ENCODE assay signal across 1 cellular context in the genomic region with DNA sequence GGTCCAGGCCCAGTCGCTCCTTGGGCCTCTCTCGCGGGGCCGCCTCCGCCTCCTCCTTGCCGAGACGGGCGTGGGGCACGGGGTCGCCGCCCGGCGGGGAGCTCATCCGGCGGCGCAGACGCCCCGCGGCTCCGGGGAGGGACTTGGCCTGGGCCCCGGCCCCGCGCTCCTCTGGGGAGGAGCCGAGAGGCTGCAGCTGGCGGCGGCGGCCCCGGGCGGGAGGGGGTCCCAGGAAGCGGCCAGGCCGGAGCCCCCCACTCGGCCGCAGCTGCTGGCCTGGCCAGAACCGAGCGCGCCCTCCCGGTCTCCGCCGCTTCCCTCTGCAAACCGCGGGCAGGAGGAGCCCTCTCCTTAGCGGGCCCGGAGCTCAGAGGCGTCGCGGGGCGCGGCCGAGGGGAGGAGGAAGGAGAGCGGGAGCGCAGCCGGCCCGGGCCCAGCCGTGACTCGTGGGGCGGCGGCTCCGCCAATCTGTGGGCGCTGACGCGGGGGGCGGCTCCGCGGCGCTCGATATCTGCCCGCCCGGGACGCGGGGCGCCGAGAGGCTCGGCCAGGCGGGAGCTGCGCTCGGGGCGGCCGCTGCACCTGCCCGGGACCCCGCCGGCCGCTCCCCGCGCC.
TF ChIP-seq lines count a peak whose summit lies in the region.

A gene (plus strand): TSS at position 537 of the 615 bp plus-strand sequence. CDS start 629 bp downstream, outside the sequence.

TF ChIP-seq in WTC11, 78 proteins besides CTCF, POLR2A, EP300 and RAD21 (continued from another document and continues in another):
- TF ChIP-seq, protein P1, sequence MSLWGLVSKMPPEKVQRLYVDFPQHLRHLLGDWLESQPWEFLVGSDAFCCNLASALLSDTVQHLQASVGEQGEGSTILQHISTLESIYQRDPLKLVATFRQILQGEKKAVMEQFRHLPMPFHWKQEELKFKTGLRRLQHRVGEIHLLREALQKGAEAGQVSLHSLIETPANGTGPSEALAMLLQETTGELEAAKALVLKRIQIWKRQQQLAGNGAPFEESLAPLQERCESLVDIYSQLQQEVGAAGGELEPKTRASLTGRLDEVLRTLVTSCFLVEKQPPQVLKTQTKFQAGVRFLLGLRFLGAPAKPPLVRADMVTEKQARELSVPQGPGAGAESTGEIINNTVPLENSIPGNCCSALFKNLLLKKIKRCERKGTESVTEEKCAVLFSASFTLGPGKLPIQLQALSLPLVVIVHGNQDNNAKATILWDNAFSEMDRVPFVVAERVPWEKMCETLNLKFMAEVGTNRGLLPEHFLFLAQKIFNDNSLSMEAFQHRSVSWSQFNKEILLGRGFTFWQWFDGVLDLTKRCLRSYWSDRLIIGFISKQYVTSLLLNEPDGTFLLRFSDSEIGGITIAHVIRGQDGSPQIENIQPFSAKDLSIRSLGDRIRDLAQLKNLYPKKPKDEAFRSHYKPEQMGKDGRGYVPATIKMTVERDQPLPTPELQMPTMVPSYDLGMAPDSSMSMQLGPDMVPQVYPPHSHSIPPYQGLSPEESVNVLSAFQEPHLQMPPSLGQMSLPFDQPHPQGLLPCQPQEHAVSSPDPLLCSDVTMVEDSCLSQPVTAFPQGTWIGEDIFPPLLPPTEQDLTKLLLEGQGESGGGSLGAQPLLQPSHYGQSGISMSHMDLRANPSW (CRISPR knock-in tag; conservative IDR thresholded peaks at IDR 0.05; ENCODE audit: low read depth), result no peak
- TF ChIP-seq ZBTB21 (CRISPR knock-in tag; IDR thresholded peaks at IDR 0.05; ENCODE audit: borderline replicate concordance) (no peak), NR1H2 (CRISPR knock-in tag; IDR thresholded peaks at IDR 0.05) (no peak), IRF2 (CRISPR knock-in tag; IDR thresholded peaks at IDR 0.05; ENCODE audit: borderline replicate concordance, low read depth) (no peak), ATF1 (CRISPR knock-in tag; IDR thresholded peaks at IDR 0.05) (no peak), ZNF219 (CRISPR knock-in tag; IDR thresholded peaks at IDR 0.05; ENCODE audit: borderline replicate concordance) (no peak; the same call in 1 of the 2 replicates), CREB1 (CRISPR knock-in tag; IDR thresholded peaks at IDR 0.05) (no peak), KAT7 (CRISPR knock-in tag; IDR thresholded peaks at IDR 0.05; ENCODE audit: borderline replicate concordance) (peak; percentile 66; the same call in 1 of the 2 replicates), ZNF423 (CRISPR knock-in tag; IDR thresholded peaks at IDR 0.05) (peak; percentile 35; the same call in 1 of the 2 replicates), TEAD1 (CRISPR knock-in tag; IDR thresholded peaks at IDR 0.05) (0 out of 2 replicates have a peak, but pooled peaks have one; percentile 44), CBFB (CRISPR knock-in tag; IDR thresholded peaks at IDR 0.05; ENCODE audit: low read depth) (no peak), NR2C2 (CRISPR knock-in tag; IDR thresholded peaks at IDR 0.05) (no peak), NFE2L1 (CRISPR knock-in tag; IDR thresholded peaks at IDR 0.05) (no peak), GABPB1 (CRISPR knock-in tag; IDR thresholded peaks at IDR 0.05) (no peak), PRRX2 (CRISPR knock-in tag; IDR thresholded peaks at IDR 0.05) (no peak), NR3C1 (CRISPR knock-in tag; conservative IDR thresholded peaks at IDR 0.05; ENCODE audit: low read depth) (no peak), EMX1 (CRISPR knock-in tag; IDR thresholded peaks at IDR 0.05) (no peak), ZNF232 (CRISPR knock-in tag; IDR thresholded peaks at IDR 0.05) (no peak)
- TF ChIP-seq, protein P2, sequence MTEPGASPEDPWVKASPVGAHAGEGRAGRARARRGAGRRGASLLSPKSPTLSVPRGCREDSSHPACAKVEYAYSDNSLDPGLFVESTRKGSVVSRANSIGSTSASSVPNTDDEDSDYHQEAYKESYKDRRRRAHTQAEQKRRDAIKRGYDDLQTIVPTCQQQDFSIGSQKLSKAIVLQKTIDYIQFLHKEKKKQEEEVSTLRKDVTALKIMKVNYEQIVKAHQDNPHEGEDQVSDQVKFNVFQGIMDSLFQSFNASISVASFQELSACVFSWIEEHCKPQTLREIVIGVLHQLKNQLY (CRISPR knock-in tag; IDR thresholded peaks at IDR 0.05), result no peak
- TF ChIP-seq, protein P3, sequence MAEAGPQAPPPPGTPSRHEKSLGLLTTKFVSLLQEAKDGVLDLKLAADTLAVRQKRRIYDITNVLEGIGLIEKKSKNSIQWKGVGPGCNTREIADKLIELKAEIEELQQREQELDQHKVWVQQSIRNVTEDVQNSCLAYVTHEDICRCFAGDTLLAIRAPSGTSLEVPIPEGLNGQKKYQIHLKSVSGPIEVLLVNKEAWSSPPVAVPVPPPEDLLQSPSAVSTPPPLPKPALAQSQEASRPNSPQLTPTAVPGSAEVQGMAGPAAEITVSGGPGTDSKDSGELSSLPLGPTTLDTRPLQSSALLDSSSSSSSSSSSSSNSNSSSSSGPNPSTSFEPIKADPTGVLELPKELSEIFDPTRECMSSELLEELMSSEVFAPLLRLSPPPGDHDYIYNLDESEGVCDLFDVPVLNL (CRISPR knock-in tag; IDR thresholded peaks at IDR 0.05; ENCODE audit: borderline replicate concordance, low read depth), result no peak
- TF ChIP-seq, protein P4, sequence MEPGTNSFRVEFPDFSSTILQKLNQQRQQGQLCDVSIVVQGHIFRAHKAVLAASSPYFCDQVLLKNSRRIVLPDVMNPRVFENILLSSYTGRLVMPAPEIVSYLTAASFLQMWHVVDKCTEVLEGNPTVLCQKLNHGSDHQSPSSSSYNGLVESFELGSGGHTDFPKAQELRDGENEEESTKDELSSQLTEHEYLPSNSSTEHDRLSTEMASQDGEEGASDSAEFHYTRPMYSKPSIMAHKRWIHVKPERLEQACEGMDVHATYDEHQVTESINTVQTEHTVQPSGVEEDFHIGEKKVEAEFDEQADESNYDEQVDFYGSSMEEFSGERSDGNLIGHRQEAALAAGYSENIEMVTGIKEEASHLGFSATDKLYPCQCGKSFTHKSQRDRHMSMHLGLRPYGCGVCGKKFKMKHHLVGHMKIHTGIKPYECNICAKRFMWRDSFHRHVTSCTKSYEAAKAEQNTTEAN (CRISPR knock-in tag; IDR thresholded peaks at IDR 0.05), result 0 out of 2 replicates have a peak, but pooled peaks have one; percentile 24
- TF ChIP-seq, protein P5, sequence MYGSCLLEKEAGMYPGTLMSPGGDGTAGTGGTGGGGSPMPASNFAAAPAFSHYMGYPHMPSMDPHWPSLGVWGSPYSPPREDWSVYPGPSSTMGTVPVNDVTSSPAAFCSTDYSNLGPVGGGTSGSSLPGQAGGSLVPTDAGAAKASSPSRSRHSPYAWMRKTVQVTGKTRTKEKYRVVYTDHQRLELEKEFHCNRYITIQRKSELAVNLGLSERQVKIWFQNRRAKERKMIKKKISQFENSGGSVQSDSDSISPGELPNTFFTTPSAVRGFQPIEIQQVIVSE (CRISPR knock-in tag; IDR thresholded peaks at IDR 0.05; ENCODE audit: borderline replicate concordance), result no peak
- TF ChIP-seq, protein P6, sequence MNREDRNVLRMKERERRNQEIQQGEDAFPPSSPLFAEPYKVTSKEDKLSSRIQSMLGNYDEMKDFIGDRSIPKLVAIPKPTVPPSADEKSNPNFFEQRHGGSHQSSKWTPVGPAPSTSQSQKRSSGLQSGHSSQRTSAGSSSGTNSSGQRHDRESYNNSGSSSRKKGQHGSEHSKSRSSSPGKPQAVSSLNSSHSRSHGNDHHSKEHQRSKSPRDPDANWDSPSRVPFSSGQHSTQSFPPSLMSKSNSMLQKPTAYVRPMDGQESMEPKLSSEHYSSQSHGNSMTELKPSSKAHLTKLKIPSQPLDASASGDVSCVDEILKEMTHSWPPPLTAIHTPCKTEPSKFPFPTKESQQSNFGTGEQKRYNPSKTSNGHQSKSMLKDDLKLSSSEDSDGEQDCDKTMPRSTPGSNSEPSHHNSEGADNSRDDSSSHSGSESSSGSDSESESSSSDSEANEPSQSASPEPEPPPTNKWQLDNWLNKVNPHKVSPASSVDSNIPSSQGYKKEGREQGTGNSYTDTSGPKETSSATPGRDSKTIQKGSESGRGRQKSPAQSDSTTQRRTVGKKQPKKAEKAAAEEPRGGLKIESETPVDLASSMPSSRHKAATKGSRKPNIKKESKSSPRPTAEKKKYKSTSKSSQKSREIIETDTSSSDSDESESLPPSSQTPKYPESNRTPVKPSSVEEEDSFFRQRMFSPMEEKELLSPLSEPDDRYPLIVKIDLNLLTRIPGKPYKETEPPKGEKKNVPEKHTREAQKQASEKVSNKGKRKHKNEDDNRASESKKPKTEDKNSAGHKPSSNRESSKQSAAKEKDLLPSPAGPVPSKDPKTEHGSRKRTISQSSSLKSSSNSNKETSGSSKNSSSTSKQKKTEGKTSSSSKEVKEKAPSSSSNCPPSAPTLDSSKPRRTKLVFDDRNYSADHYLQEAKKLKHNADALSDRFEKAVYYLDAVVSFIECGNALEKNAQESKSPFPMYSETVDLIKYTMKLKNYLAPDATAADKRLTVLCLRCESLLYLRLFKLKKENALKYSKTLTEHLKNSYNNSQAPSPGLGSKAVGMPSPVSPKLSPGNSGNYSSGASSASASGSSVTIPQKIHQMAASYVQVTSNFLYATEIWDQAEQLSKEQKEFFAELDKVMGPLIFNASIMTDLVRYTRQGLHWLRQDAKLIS (CRISPR knock-in tag; IDR thresholded peaks at IDR 0.05; ENCODE audit: borderline replicate concordance), result no peak
- TF ChIP-seq, protein P7, sequence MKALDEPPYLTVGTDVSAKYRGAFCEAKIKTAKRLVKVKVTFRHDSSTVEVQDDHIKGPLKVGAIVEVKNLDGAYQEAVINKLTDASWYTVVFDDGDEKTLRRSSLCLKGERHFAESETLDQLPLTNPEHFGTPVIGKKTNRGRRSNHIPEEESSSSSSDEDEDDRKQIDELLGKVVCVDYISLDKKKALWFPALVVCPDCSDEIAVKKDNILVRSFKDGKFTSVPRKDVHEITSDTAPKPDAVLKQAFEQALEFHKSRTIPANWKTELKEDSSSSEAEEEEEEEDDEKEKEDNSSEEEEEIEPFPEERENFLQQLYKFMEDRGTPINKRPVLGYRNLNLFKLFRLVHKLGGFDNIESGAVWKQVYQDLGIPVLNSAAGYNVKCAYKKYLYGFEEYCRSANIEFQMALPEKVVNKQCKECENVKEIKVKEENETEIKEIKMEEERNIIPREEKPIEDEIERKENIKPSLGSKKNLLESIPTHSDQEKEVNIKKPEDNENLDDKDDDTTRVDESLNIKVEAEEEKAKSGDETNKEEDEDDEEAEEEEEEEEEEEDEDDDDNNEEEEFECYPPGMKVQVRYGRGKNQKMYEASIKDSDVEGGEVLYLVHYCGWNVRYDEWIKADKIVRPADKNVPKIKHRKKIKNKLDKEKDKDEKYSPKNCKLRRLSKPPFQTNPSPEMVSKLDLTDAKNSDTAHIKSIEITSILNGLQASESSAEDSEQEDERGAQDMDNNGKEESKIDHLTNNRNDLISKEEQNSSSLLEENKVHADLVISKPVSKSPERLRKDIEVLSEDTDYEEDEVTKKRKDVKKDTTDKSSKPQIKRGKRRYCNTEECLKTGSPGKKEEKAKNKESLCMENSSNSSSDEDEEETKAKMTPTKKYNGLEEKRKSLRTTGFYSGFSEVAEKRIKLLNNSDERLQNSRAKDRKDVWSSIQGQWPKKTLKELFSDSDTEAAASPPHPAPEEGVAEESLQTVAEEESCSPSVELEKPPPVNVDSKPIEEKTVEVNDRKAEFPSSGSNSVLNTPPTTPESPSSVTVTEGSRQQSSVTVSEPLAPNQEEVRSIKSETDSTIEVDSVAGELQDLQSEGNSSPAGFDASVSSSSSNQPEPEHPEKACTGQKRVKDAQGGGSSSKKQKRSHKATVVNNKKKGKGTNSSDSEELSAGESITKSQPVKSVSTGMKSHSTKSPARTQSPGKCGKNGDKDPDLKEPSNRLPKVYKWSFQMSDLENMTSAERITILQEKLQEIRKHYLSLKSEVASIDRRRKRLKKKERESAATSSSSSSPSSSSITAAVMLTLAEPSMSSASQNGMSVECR (CRISPR knock-in tag; IDR thresholded peaks at IDR 0.05; ENCODE audit: borderline replicate concordance), result 0 out of 2 replicates have a peak, but pooled peaks have one; percentile 46
- TF ChIP-seq, protein P8, sequence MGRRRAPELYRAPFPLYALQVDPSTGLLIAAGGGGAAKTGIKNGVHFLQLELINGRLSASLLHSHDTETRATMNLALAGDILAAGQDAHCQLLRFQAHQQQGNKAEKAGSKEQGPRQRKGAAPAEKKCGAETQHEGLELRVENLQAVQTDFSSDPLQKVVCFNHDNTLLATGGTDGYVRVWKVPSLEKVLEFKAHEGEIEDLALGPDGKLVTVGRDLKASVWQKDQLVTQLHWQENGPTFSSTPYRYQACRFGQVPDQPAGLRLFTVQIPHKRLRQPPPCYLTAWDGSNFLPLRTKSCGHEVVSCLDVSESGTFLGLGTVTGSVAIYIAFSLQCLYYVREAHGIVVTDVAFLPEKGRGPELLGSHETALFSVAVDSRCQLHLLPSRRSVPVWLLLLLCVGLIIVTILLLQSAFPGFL (CRISPR knock-in tag; IDR thresholded peaks at IDR 0.05; ENCODE audit: borderline replicate concordance), result no peak
- TF ChIP-seq, protein P9, sequence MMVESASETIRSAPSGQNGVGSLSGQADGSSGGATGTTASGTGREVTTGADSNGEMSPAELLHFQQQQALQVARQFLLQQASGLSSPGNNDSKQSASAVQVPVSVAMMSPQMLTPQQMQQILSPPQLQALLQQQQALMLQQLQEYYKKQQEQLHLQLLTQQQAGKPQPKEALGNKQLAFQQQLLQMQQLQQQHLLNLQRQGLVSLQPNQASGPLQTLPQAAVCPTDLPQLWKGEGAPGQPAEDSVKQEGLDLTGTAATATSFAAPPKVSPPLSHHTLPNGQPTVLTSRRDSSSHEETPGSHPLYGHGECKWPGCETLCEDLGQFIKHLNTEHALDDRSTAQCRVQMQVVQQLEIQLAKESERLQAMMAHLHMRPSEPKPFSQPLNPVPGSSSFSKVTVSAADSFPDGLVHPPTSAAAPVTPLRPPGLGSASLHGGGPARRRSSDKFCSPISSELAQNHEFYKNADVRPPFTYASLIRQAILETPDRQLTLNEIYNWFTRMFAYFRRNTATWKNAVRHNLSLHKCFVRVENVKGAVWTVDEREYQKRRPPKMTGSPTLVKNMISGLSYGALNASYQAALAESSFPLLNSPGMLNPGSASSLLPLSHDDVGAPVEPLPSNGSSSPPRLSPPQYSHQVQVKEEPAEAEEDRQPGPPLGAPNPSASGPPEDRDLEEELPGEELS (CRISPR knock-in tag; IDR thresholded peaks at IDR 0.05), result peak; percentile 36; the same call in 1 of the 2 replicates
- TF ChIP-seq, protein P10, sequence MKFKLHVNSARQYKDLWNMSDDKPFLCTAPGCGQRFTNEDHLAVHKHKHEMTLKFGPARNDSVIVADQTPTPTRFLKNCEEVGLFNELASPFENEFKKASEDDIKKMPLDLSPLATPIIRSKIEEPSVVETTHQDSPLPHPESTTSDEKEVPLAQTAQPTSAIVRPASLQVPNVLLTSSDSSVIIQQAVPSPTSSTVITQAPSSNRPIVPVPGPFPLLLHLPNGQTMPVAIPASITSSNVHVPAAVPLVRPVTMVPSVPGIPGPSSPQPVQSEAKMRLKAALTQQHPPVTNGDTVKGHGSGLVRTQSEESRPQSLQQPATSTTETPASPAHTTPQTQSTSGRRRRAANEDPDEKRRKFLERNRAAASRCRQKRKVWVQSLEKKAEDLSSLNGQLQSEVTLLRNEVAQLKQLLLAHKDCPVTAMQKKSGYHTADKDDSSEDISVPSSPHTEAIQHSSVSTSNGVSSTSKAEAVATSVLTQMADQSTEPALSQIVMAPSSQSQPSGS (CRISPR knock-in tag; IDR thresholded peaks at IDR 0.05; ENCODE audit: borderline replicate concordance, low read depth), result no peak
- TF ChIP-seq, protein P11, sequence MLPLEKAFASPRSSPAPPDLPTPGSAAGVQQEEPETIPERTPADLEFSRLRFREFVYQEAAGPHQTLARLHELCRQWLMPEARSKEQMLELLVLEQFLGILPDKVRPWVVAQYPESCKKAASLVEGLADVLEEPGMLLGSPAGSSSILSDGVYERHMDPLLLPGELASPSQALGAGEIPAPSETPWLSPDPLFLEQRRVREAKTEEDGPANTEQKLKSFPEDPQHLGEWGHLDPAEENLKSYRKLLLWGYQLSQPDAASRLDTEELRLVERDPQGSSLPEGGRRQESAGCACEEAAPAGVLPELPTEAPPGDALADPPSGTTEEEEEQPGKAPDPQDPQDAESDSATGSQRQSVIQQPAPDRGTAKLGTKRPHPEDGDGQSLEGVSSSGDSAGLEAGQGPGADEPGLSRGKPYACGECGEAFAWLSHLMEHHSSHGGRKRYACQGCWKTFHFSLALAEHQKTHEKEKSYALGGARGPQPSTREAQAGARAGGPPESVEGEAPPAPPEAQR (CRISPR knock-in tag; IDR thresholded peaks at IDR 0.05), result no peak
